10 cellular contexts compared by ENCODE assay signal in genomic region chr17:3802461-3803307, GRCh38. TPM values are rescaled to one million over a fixed set of nuclear protein-coding genes. Genes with fewer than 3 reads are reported as not detected.
DNase-seq lines count a peak whose midpoint lies in the region; ATAC-seq and TF ChIP-seq lines count a peak whose summit lies in the region.
"Had no signal": no experiment of that assay in that cellular context is flagged by ENCODE, and none has a peak within 500 bp of the region (broad histone marks: within the 10 kb centered on the region; RNA-seq: fewer than 3 reads in every experiment).

No MANE protein-coding gene starts in this region.

- DNase-seq in GM04504 (ENCODE audit: low read depth), result peak; percentile 69
- DNase-seq in adipocyte (ENCODE audit: low read depth), result peak; percentile 84
- DNase-seq in hepatocyte (ENCODE audit: low spot score), result peak; percentile 43
- no peak for DNase-seq in smooth muscle cell (lab: John Stamatoyannopoulos, UW; ENCODE audit: unreplicated experiment)
- DNase-seq in ascending aorta (ENCODE audit: low spot score in 2 of 2), result no peak
- no peak for DNase-seq in DMS53 (lab: John Stamatoyannopoulos, UW)
- no peak for DNase-seq in activated naive CD8-positive, alpha-beta T cell treated with anti-CD3 and anti-CD28 coated beads, Interleukin-2, amount 50 U/mL, for 24 hours
- DNase-seq: activated CD4-positive, alpha-beta T cell treated with anti-CD3 and anti-CD28 coated beads for 48 hours; NCI-H2029 treated with DMSO at 0.1 percent for 48 hours had no signal

- peaks cover 43% of the 10 kb centered on the region for H3K4me1 Mint-ChIP-seq in activated naive CD8-positive, alpha-beta T cell treated with anti-CD3 and anti-CD28 coated beads, Interleukin-2, amount 50 U/mL, for 24 hours

- no peaks in the 10 kb centered on the region for H3K79me2 ChIP-seq in hepatocyte
- no peaks in the 10 kb centered on the region for H3K79me2 ChIP-seq in smooth muscle cell (ENCODE audit: low read depth)

- no peak overlapping the region for H3K4me3 Mint-ChIP-seq in activated naive CD8-positive, alpha-beta T cell treated with anti-CD3 and anti-CD28 coated beads, Interleukin-2, amount 50 U/mL, for 24 hours

- H4K20me1 ChIP-seq in hepatocyte (ENCODE audit: insufficient read depth, poor library complexity, severe bottlenecking) (no peaks in the 10 kb centered on the region), smooth muscle cell (ENCODE audit: low read depth) (no peaks in the 10 kb centered on the region)

- H3K9me3 ChIP-seq in adipocyte (ENCODE audit: control insufficient read depth, low read length), result no peaks in the 10 kb centered on the region
- H3K9me3 ChIP-seq in hepatocyte (ENCODE audit: low read depth), result no peaks in the 10 kb centered on the region
- H3K9me3 ChIP-seq in smooth muscle cell (replicated peaks; ENCODE audit: low read depth), result no peaks in the 10 kb centered on the region
- H3K9me3 ChIP-seq in ascending aorta, result no peaks in the 10 kb centered on the region

- no peak overlapping the region for H3K9ac ChIP-seq in adipocyte (ENCODE audit: low read length)
- peak overlapping the region; percentile 59 for H3K9ac ChIP-seq in smooth muscle cell (ENCODE audit: low read depth)

- H3F3A ChIP-seq in smooth muscle cell (ENCODE audit: low read depth), result peaks cover 26% of the 10 kb centered on the region

- no peak overlapping the region for H3K27ac Mint-ChIP-seq in activated naive CD8-positive, alpha-beta T cell treated with anti-CD3 and anti-CD28 coated beads, Interleukin-2, amount 50 U/mL, for 24 hours

- 86% methylated on average over 19 of the region's 19 CpGs for WGBS in hepatocyte (ENCODE audit: low lambda C conversion rate, missing lambda C conversion rate)
- WGBS in smooth muscle cell (ENCODE audit: low lambda C conversion rate), result 49% methylated on average over 18 of the region's 19 CpGs

- TF ChIP-seq CTCF in hepatocyte (IDR thresholded peaks at IDR 0.05; ENCODE audit: poor library complexity), result no peak
- no peak for TF ChIP-seq CTCF in smooth muscle cell (IDR thresholded peaks at IDR 0.05; ENCODE audit: borderline replicate concordance, insufficient read depth, poor library complexity, severe bottlenecking)
- no peak for TF ChIP-seq CTCF in ascending aorta (IDR thresholded peaks at IDR 0.05)

- H3K36me3 ChIP-seq in adipocyte (ENCODE audit: control insufficient read depth, insufficient read depth, low read length, severe bottlenecking) (peaks cover 10% of the 10 kb centered on the region), hepatocyte (replicated peaks; ENCODE audit: insufficient read depth, low read depth) (no peaks in the 10 kb centered on the region), smooth muscle cell (ENCODE audit: low read depth) (no peaks in the 10 kb centered on the region), ascending aorta (peaks cover 3 to 7% of the 10 kb centered on the region in 2 donors)

- H3K4me1 ChIP-seq in adipocyte (ENCODE audit: control insufficient read depth, insufficient read depth, low read length) (peaks cover 24% of the 10 kb centered on the region), hepatocyte (ENCODE audit: insufficient read depth) (no peaks in the 10 kb centered on the region), smooth muscle cell (ENCODE audit: low read depth) (peaks cover 3% of the 10 kb centered on the region), ascending aorta (no peaks in the 10 kb centered on the region)

- no peak for ATAC-seq in HG02970 (IDR thresholded peaks at IDR 0.05; ENCODE audit: low FRiP score, unreplicated experiment)
- ATAC-seq in activated naive CD8-positive, alpha-beta T cell treated with anti-CD3 and anti-CD28 coated beads, Interleukin-2, amount 50 U/mL, for 24 hours, result no peak

- H2AFZ ChIP-seq in hepatocyte (no peak overlapping the region), smooth muscle cell (ENCODE audit: low read depth) (no peak overlapping the region)

- H3K4me2 ChIP-seq in hepatocyte (no peak overlapping the region), smooth muscle cell (peak overlapping the region; percentile 15)

- peak overlapping the region; percentile 23 for H3K4me3 ChIP-seq in adipocyte (ENCODE audit: low read length)
- no peak overlapping the region for H3K4me3 ChIP-seq in hepatocyte
- no peak overlapping the region for H3K4me3 ChIP-seq in smooth muscle cell
- H3K4me3 ChIP-seq in ascending aorta, result no peak overlapping the region

- H3K9me2 ChIP-seq in hepatocyte (replicated peaks; ENCODE audit: insufficient read depth), result no peaks in the 10 kb centered on the region

- H3K27me3 ChIP-seq in adipocyte (replicated peaks; ENCODE audit: control insufficient read depth, insufficient read depth, low read length) (no peaks in the 10 kb centered on the region), hepatocyte (no peaks in the 10 kb centered on the region), smooth muscle cell (ENCODE audit: low read depth) (no peaks in the 10 kb centered on the region), ascending aorta (no peaks in the 10 kb centered on the region)

- H3K36me3 Mint-ChIP-seq in activated naive CD8-positive, alpha-beta T cell treated with anti-CD3 and anti-CD28 coated beads, Interleukin-2, amount 50 U/mL, for 24 hours (ENCODE audit: low read depth), result peaks cover 9% of the 10 kb centered on the region

- no peaks in the 10 kb centered on the region for H3K9me3 Mint-ChIP-seq in activated naive CD8-positive, alpha-beta T cell treated with anti-CD3 and anti-CD28 coated beads, Interleukin-2, amount 50 U/mL, for 24 hours

- H3K27me3 Mint-ChIP-seq in activated naive CD8-positive, alpha-beta T cell treated with anti-CD3 and anti-CD28 coated beads, Interleukin-2, amount 50 U/mL, for 24 hours, result peaks cover 6% of the 10 kb centered on the region

- intact Hi-C loops in ascending aorta (cut with DNase I), result no loop called here

- H3K27ac ChIP-seq in hepatocyte (peak overlapping the region; percentile 81), smooth muscle cell (ENCODE audit: low read depth) (peak overlapping the region; percentile 85), ascending aorta (no peak overlapping the region)

RNA-seq across cellular contexts. Expression of gene ITGAE, which starts 1.7 kb away (rescaled TPM):
- total RNA-seq in hepatocyte (28.1 and 46.7 TPM in 2 replicates), smooth muscle cell (43.8 and 51.2 TPM in 2 replicates), ascending aorta (15.8 TPM)
- polyA plus RNA-seq in hepatocyte (53.0 and 77.0 TPM in 2 replicates), smooth muscle cell (61.4 and 66.7 TPM in 2 replicates)

RNA-seq across cellular contexts. Expression of gene NCBP3, which starts 43.4 kb away (rescaled TPM):
- total RNA-seq in hepatocyte (20.8 and 31.8 TPM in 2 replicates), smooth muscle cell (28.3 and 30.0 TPM in 2 replicates), ascending aorta (3.9 TPM)
- polyA plus RNA-seq in hepatocyte (20.6 and 28.9 TPM in 2 replicates), smooth muscle cell (30.7 and 32.4 TPM in 2 replicates)

Comparison
In these comparisons a context has a peak if more than half of its experiments do, and no peak if none do; other contexts are left out.
1. DNase-seq: peak in GM04504 (single experiment), adipocyte (single experiment) and hepatocyte (single experiment); none in smooth muscle cell (single experiment), ascending aorta (0 of 2), DMS53 (single experiment) and activated naive CD8-positive, alpha-beta T cell treated with anti-CD3 and anti-CD28 coated beads, Interleukin-2, amount 50 U/mL, for 24 hours (single experiment).
2. H3K27ac ChIP-seq: peak in hepatocyte (single experiment) and smooth muscle cell (single experiment); none in ascending aorta (0 of 2).